ENCODE assay signal across 7 cellular contexts in genomic region chr13:94968040-94968756, GRCh38.
DNase-seq lines count a peak whose midpoint lies in the region; ATAC-seq lines count a peak whose summit lies in the region.

No MANE protein-coding gene starts in this region.

- peak overlapping the region; percentile 73 for H3K4me3 ChIP-seq in HUES64 (ENCODE audit: low read length)

- H3K9ac ChIP-seq in HUES64 (ENCODE audit: low read depth, low read length) = peak overlapping the region; percentile 72

- peaks cover 51% of the 10 kb centered on the region for H3K4me1 ChIP-seq in HUES64 (ENCODE audit: insufficient read depth, low read length)

- H3K27me3 ChIP-seq in HUES64 (ENCODE audit: insufficient read depth, low read length) = peaks cover 26% of the 10 kb centered on the region

- DNase-seq in cerebellar cortex (ENCODE audit: low spot score) (peak; percentile 4), myocyte (ENCODE audit: low read depth) (peak; percentile 6)
- DNase-seq in stimulated activated naive CD4-positive, alpha-beta T cell treated with Interleukin-2 at 50 U/mL for 16 hours (lab: John Stamatoyannopoulos, UW) = no peak

- ATAC-seq in GM18909 (IDR thresholded peaks at IDR 0.05; ENCODE audit: poor library complexity, unreplicated experiment) (peak; percentile 40), HG03139 (IDR thresholded peaks at IDR 0.05; ENCODE audit: unreplicated experiment) (no peak), HG03469 (IDR thresholded peaks at IDR 0.05; ENCODE audit: unreplicated experiment) (no peak)

- no peaks in the 10 kb centered on the region for H3K36me3 ChIP-seq in HUES64 (ENCODE audit: insufficient read depth, low read length)

- no peaks in the 10 kb centered on the region for H3K9me3 ChIP-seq in HUES64 (ENCODE audit: insufficient read depth, low read depth, low read length)

- WGBS in HUES64 = under 1% methylated on average over 56 of the region's 56 CpGs

- peak overlapping the region; percentile 71; the same call in 1 of the 2 replicates for H3K27ac ChIP-seq in HUES64 (ENCODE audit: low read depth, low read length)
